12 cellular contexts compared by ENCODE assay signal in genomic region chr20:47929368-47930115, GRCh38.
DNase-seq lines count a peak whose midpoint lies in the region; FAIRE-seq and TF ChIP-seq lines count a peak whose summit lies in the region.
"Had no signal": no experiment of that assay in that cellular context is flagged by ENCODE, and none has a peak within 500 bp of the region (broad histone marks: within the 10 kb centered on the region; RNA-seq: fewer than 3 reads in every experiment).

No MANE protein-coding gene starts in this region.

- peak; percentile 54 for FAIRE-seq in HTR-8/SVneo (lab: Jason Lieb, UNC)
- no peak for FAIRE-seq in astrocyte (lab: Jason Lieb, UNC)

- H3K4me3 ChIP-seq in AG04449 (ENCODE audit: low read depth, low read length) (no peak overlapping the region), astrocyte (ENCODE audit: insufficient read depth, low read depth, low read length) (no peak overlapping the region)
- H3K4me3 ChIP-seq: SJSA1, tibial artery had no signal

- H3K27me3 Mint-ChIP-seq in astrocyte (ENCODE audit: low read depth, unreplicated experiment) = peaks cover 3% of the 10 kb centered on the region
- H3K27me3 Mint-ChIP-seq: activated CD4-positive, alpha-beta T cell treated with anti-CD3 and anti-CD28 coated beads, Interleukin-2, amount 10 ng/mL, durations not matched to agents 24 days and 14 days had no signal

- H3K27ac Mint-ChIP-seq in astrocyte (ENCODE audit: unreplicated experiment) = peak overlapping the region; percentile 5
- H3K27ac Mint-ChIP-seq: activated CD4-positive, alpha-beta T cell treated with anti-CD3 and anti-CD28 coated beads, Interleukin-2, amount 10 ng/mL, durations not matched to agents 24 days and 14 days; effector memory CD8-positive, alpha-beta T cell had no signal

- H4K20me1 ChIP-seq in astrocyte (ENCODE audit: insufficient read depth, low read length) = no peaks in the 10 kb centered on the region

- H3K4me2 ChIP-seq in astrocyte (ENCODE audit: low read length) = peak overlapping the region; percentile 46

- H3K27me3 ChIP-seq in astrocyte (ENCODE audit: insufficient read depth, low read length) = no peaks in the 10 kb centered on the region

- no peaks in the 10 kb centered on the region for H3K79me2 ChIP-seq in astrocyte (ENCODE audit: insufficient read depth, low read length)

- H3K4me1 Mint-ChIP-seq in astrocyte (ENCODE audit: low read depth, unreplicated experiment) = peaks cover 27% of the 10 kb centered on the region
- H3K4me1 Mint-ChIP-seq: activated CD4-positive, alpha-beta T cell treated with anti-CD3 and anti-CD28 coated beads, Interleukin-2, amount 10 ng/mL, durations not matched to agents 24 days and 14 days had no signal

- H3K36me3 Mint-ChIP-seq in astrocyte (ENCODE audit: low read depth, unreplicated experiment) = no peaks in the 10 kb centered on the region

- H3K4me1 ChIP-seq in astrocyte (ENCODE audit: insufficient read depth, low read length) = peaks cover 12% of the 10 kb centered on the region
- H3K4me1 ChIP-seq: tibial artery had no signal

- peak overlapping the region; percentile 52 for H3K27ac ChIP-seq in astrocyte (ENCODE audit: low read depth, low read length)
- H3K27ac ChIP-seq: SJSA1, tibial artery had no signal

- peak overlapping the region; percentile 54 for H2AFZ ChIP-seq in astrocyte (ENCODE audit: low read depth, low read length)

- DNase-seq in AG04449 (ENCODE audit: low read depth, low spot score) (peak; percentile 37), HTR-8/SVneo (ENCODE audit: insufficient read length, low spot score) (peak; percentile 38), astrocyte (ENCODE audit: low read depth) (peak; percentile 84), iPS-NIHi7 (ENCODE audit: extremely low spot score) (peak; percentile 27), DMS114 treated with DMSO at 0.1 percent for 48 hours (lab: John Stamatoyannopoulos, UW; ENCODE audit: unreplicated experiment) (no peak), kidney glomerular epithelial cell (lab: John Stamatoyannopoulos, UW) (no peak), 8988T (no peak)
- no peak for DNase-seq in activated CD4-positive, alpha-beta T cell treated with anti-CD3 and anti-CD28 coated beads, Interleukin-2, amount 50 U/mL, for 1 hour
- DNase-seq: activated CD4-positive, alpha-beta T cell treated with anti-CD3 and anti-CD28 coated beads, Interleukin-2, amount 10 ng/mL, durations not matched to agents 24 days and 14 days; effector memory CD8-positive, alpha-beta T cell had no signal

- CTCF ChIA-PET in AG04449 (lab: Yijun Ruan, JAX) = interaction anchor here (0.8 kb wide), 1 partner anchor 691 kb away, joined by 3 read pairs; no protein-coding TSS in a partner anchor

- POLR2A ChIA-PET in AG04449 (lab: Yijun Ruan, JAX) = no interaction called here

- no peak for TF ChIP-seq CTCF in AG04449 (IDR thresholded peaks at IDR 0.05; ENCODE audit: insufficient read depth, low read length, missing control alignments)
- no peak for TF ChIP-seq CTCF in astrocyte (IDR thresholded peaks at IDR 0.05; ENCODE audit: insufficient read depth, low read depth, low read length)

- no peak overlapping the region for H3K4me3 Mint-ChIP-seq in astrocyte (ENCODE audit: unreplicated experiment)
- H3K4me3 Mint-ChIP-seq: activated CD4-positive, alpha-beta T cell treated with anti-CD3 and anti-CD28 coated beads, Interleukin-2, amount 10 ng/mL, durations not matched to agents 24 days and 14 days; effector memory CD8-positive, alpha-beta T cell had no signal

- no peaks in the 10 kb centered on the region for H3K36me3 ChIP-seq in astrocyte (ENCODE audit: insufficient read depth, low read length)
- H3K36me3 ChIP-seq: SJSA1, tibial artery had no signal

- no peaks in the 10 kb centered on the region for H3K9me3 ChIP-seq in astrocyte (ENCODE audit: insufficient read depth, low read depth, low read length)
- H3K9me3 ChIP-seq: SJSA1, tibial artery had no signal

- H3K9ac ChIP-seq in astrocyte (ENCODE audit: low read length) = peak overlapping the region; percentile 31

- H3K9me3 Mint-ChIP-seq in astrocyte (ENCODE audit: unreplicated experiment) = no peaks in the 10 kb centered on the region
- H3K9me3 Mint-ChIP-seq: activated CD4-positive, alpha-beta T cell treated with anti-CD3 and anti-CD28 coated beads, Interleukin-2, amount 10 ng/mL, durations not matched to agents 24 days and 14 days; effector memory CD8-positive, alpha-beta T cell had no signal

Comparison
In these comparisons a context has a peak if more than half of its experiments do, and no peak if none do; other contexts are left out.
1. DNase-seq: peak in AG04449 (single experiment), HTR-8/SVneo (single experiment), astrocyte (single experiment) and iPS-NIHi7 (single experiment); none in DMS114 treated with DMSO at 0.1 percent for 48 hours (single experiment), kidney glomerular epithelial cell (single experiment), 8988T (single experiment) and activated CD4-positive, alpha-beta T cell treated with anti-CD3 and anti-CD28 coated beads, Interleukin-2, amount 50 U/mL, for 1 hour (single experiment).